In the genomic region with DNA sequence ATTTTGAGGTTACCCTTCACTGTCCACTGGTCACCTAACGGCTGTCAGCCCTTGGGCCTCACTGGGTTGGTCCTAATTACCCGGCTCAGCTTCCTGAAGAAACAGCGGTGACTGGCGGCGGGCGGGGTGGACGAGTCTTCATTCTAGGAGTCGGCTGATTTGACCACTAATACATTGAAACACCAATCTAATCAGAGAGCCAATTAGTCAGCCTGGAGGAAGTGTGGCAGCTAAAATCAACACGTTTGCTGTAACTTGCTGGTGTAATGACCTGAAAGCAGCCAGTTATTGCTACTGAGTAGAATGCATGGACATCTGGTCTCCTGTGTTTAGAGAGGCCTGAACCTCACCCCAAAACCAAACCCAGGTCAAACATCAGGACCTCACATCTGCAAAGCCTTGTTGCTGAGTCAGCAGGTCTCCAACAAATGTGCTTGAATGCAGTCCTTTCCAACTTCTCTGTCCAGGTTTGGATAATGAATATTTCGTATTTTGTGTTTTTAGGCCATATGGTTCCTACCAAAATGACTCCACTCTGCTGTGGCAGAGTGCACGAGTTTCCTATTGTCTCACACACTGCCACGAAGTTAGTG, we compare ENCODE assay signal across 22 cellular contexts.
A peak's percentile ranks its signal among the peaks of the same experiment; 100 is the strongest.
DNase-seq lines count a peak whose midpoint lies in the region; ATAC-seq, FAIRE-seq and TF ChIP-seq lines count a peak whose summit lies in the region.
"Had no signal": no experiment of that assay in that cellular context is flagged by ENCODE, and none has a peak within 500 bp of the region (broad histone marks: within the 10 kb centered on the region; RNA-seq: fewer than 3 reads in every experiment).

No MANE protein-coding gene starts in this region.

- no peaks in the 10 kb centered on the region for H3K36me3 Mint-ChIP-seq in Calu3 (ENCODE audit: insufficient read depth, unreplicated experiment)
- H3K36me3 Mint-ChIP-seq: activated naive CD8-positive, alpha-beta T cell; CD14-positive monocyte; memory B cell had no signal

- H3K79me2 ChIP-seq in H1 (ENCODE audit: control insufficient read depth in 1 of 2, insufficient read depth in 2 of 2, low read length in 2 of 2) (no peaks in the 10 kb centered on the region), osteoblast (ENCODE audit: insufficient read depth, low read length) (no peaks in the 10 kb centered on the region)

- no TSS peak for BruUV-seq in IMR-90 (replicated peaks; lab: Mats Ljungman, UMichigan)
- BruUV-seq in A673 (replicated peaks; lab: Mats Ljungman, UMichigan): no TSS peak
- BruUV-seq in Calu3 (replicated peaks; lab: Mats Ljungman, UMichigan): no TSS peak

- TF ChIP-seq RAD21 in IMR-90 (IDR thresholded peaks at IDR 0.05; ENCODE audit: low read length): no peak
- TF ChIP-seq RAD21 in H1 (IDR thresholded peaks at IDR 0.05 in 1 of 2, conservative IDR thresholded peaks at IDR 0.05 in 1 of 2; ENCODE audit: low read depth in 2 of 2, low read length in 2 of 2): no peak

- dilution Hi-C loops in IMR-90 (cut with HindIII; ENCODE audit: low sequenced_read_pairs, unreplicated experiment): no loop called here

- no peak for FAIRE-seq in H1 (lab: Jason Lieb, UNC)
- FAIRE-seq: GM19239, pancreas had no signal

- H3K4me1 ChIP-seq in IMR-90 (ENCODE audit: control insufficient read depth, insufficient read depth, low read length) (no peaks in the 10 kb centered on the region), H1 (replicated peaks in 1 of 4; ENCODE audit: control insufficient read depth in 3 of 4, insufficient read depth in 4 of 4, low read length in 3 of 4) (peaks cover 0 to 7% (median 2%) of the 10 kb centered on the region in 4 experiments; a peak in 5 of 7 replicates), osteoblast (ENCODE audit: insufficient read depth, low read length) (no peaks in the 10 kb centered on the region), upper lobe of right lung (no peaks in the 10 kb centered on the region), A673 (ENCODE audit: insufficient read depth, low read length, poor library complexity, severe bottlenecking) (no peaks in the 10 kb centered on the region)
- H3K4me1 ChIP-seq: gastroesophageal sphincter, HAP-1, pancreas, tibial artery had no signal

- H3K27ac ChIP-seq in IMR-90 (ENCODE audit: insufficient read depth, low read length) (no peak overlapping the region), H1 (ENCODE audit: low read depth, low read length) (no peak overlapping the region), osteoblast (ENCODE audit: low read depth, low read length) (no peak overlapping the region), upper lobe of right lung (no peak overlapping the region), A673 (ENCODE audit: low read depth, low read length, poor library complexity, severe bottlenecking) (no peak overlapping the region)
- H3K27ac ChIP-seq: gastroesophageal sphincter, pancreas, tibial artery, VCaP had no signal

- CTCF ChIA-PET in IMR-90 (lab: Yijun Ruan, JAX): no interaction called here
- CTCF ChIA-PET in H1 (lab: Charles Lee; ENCODE audit: partially characterized antibody): no interaction called here
- CTCF ChIA-PET in A673 (lab: Charles Lee): no interaction called here
- CTCF ChIA-PET in Calu3 (lab: Charles Lee): no interaction called here

- no peak overlapping the region for H2AFZ ChIP-seq in IMR-90 (replicated peaks; ENCODE audit: low read length, poor library complexity)
- H2AFZ ChIP-seq in H1 (ENCODE audit: low read length): no peak overlapping the region
- no peak overlapping the region for H2AFZ ChIP-seq in osteoblast (ENCODE audit: low read length)

- no peaks in the 10 kb centered on the region for H3K4me1 Mint-ChIP-seq in Calu3 (ENCODE audit: low read depth, unreplicated experiment)
- H3K4me1 Mint-ChIP-seq: CD14-positive monocyte, memory B cell had no signal

- no peaks in the 10 kb centered on the region for H3K9me1 ChIP-seq in IMR-90 (ENCODE audit: insufficient read depth, low read length)

- no CpG with 5 or more reads among the region's 12 CpGs for WGBS in IMR-90 (ENCODE audit: extremely low coverage in 2 of 2, insufficient read length in 1 of 2), 2 experiments
- 91% methylated on average over 12 of the region's 12 CpGs; no CpG with 5 or more reads in 1 of the 2 experiments for WGBS in H1 (ENCODE audit: extremely low coverage in 1 of 2, insufficient coverage in 1 of 2, insufficient read length in 1 of 2, insufficient replicate concordance in 2 of 2, low coverage in 1 of 2, low lambda C conversion rate in 2 of 2, missing lambda C conversion rate in 1 of 2), 2 experiments

- no peak overlapping the region for H3K18ac ChIP-seq in IMR-90 (ENCODE audit: low read depth, low read length)
- no peak overlapping the region for H3K18ac ChIP-seq in H1 (ENCODE audit: extremely low read depth, low read length)

- peaks cover 8% of the 10 kb centered on the region for H3K9me3 Mint-ChIP-seq in Calu3 (ENCODE audit: low read depth, unreplicated experiment)

- H3K9me3 ChIP-seq in IMR-90 (ENCODE audit: control insufficient read depth, insufficient read depth, low read length) (peaks cover 64% of the 10 kb centered on the region), H1 (ENCODE audit: insufficient read depth in 2 of 2, low read depth in 1 of 2, low read length in 1 of 2) (no peaks in the 10 kb centered on the region; a peak in 1 of 4 replicates), osteoblast (ENCODE audit: low read depth, low read length) (no peaks in the 10 kb centered on the region), upper lobe of right lung (no peaks in the 10 kb centered on the region), A673 (ENCODE audit: low read depth, low read length, poor library complexity, severe bottlenecking) (peaks cover 7% of the 10 kb centered on the region)
- H3K9me3 ChIP-seq: HAP-1, pancreas had no signal

- TF ChIP-seq CTCF in IMR-90 (conservative IDR thresholded peaks at IDR 0.05; ENCODE audit: low read depth, low read length) (no peak), H1 (IDR thresholded peaks at IDR 0.05; ENCODE audit: control extremely low read depth in 1 of 3, insufficient read depth in 1 of 3, low read depth in 1 of 3, low read length in 3 of 3) (no peak), osteoblast (IDR thresholded peaks at IDR 0.05; ENCODE audit: extremely low read depth, low read depth, low read length) (no peak), upper lobe of right lung (IDR thresholded peaks at IDR 0.05) (no peak), A673 (conservative IDR thresholded peaks at IDR 0.05; ENCODE audit: low read depth, low read length) (no peak), Calu3 (IDR thresholded peaks at IDR 0.05; ENCODE audit: unreplicated experiment) (no peak)

- no peak overlapping the region for H2AK9ac ChIP-seq in IMR-90 (replicated peaks; ENCODE audit: low read depth, low read length, poor library complexity)

- H4K20me1 ChIP-seq in IMR-90 (ENCODE audit: insufficient read depth, low read length) (no peaks in the 10 kb centered on the region), H1 (replicated peaks in 1 of 2; ENCODE audit: control insufficient read depth in 1 of 2, insufficient read depth in 2 of 2, low read length in 2 of 2) (no peaks in the 10 kb centered on the region), osteoblast (ENCODE audit: insufficient read depth, low read length) (no peaks in the 10 kb centered on the region)

- no peak overlapping the region for H4K91ac ChIP-seq in IMR-90 (ENCODE audit: insufficient read depth, low read depth, low read length)
- H4K91ac ChIP-seq in H1 (replicated peaks; ENCODE audit: insufficient read length, low read length): no peak overlapping the region

- no peak overlapping the region for H2BK5ac ChIP-seq in IMR-90 (ENCODE audit: low read depth, low read length, poor library complexity, severe bottlenecking)
- H2BK5ac ChIP-seq in H1 (ENCODE audit: low read depth, low read length): no peak overlapping the region

- TF ChIP-seq POLR2A in IMR-90 (IDR thresholded peaks at IDR 0.05; ENCODE audit: low read depth, low read length) (no peak), H1 (IDR thresholded peaks at IDR 0.05; ENCODE audit: control extremely low read depth in 1 of 2, low read depth in 2 of 2, low read length in 2 of 2) (no peak)

- H3K23ac ChIP-seq in IMR-90 (ENCODE audit: low read depth, low read length): no peak overlapping the region
- no peak overlapping the region for H3K23ac ChIP-seq in H1 (ENCODE audit: insufficient read length)

- intact Hi-C loops in IMR-90 (cut with micrococcal nuclease): no loop called here
- intact Hi-C loops in upper lobe of right lung (cut with DNase I): no loop called here
- intact Hi-C loops in A673 (cut with micrococcal nuclease; ENCODE audit: unreplicated experiment): no loop called here
- intact Hi-C loops in Calu3 (cut with micrococcal nuclease; ENCODE audit: unreplicated experiment): no loop called here

- H2BK12ac ChIP-seq in H1 (ENCODE audit: low read depth, low read length): no peak overlapping the region

- no peak overlapping the region for H3K4me2 ChIP-seq in IMR-90 (ENCODE audit: low read depth, low read length)
- no peak overlapping the region for H3K4me2 ChIP-seq in H1 (ENCODE audit: insufficient read depth in 1 of 2, low read depth in 2 of 2, low read length in 2 of 2)
- no peak overlapping the region for H3K4me2 ChIP-seq in osteoblast (ENCODE audit: insufficient read depth, low read length)

- H3K4ac ChIP-seq in IMR-90 (ENCODE audit: low read depth, low read length): no peak overlapping the region
- H3K4ac ChIP-seq in H1 (replicated peaks; ENCODE audit: insufficient read length, low read depth, low read length): no peak overlapping the region

- H3K27me3 Mint-ChIP-seq in Calu3 (ENCODE audit: unreplicated experiment): peaks cover 16% of the 10 kb centered on the region

- H3K4me3 ChIP-seq in IMR-90 (ENCODE audit: insufficient read depth, low read depth, low read length) (no peak overlapping the region), H1 (ENCODE audit: extremely low read depth in 1 of 4, insufficient read depth in 2 of 4, low read depth in 3 of 4, low read length in 4 of 4) (no peak overlapping the region), osteoblast (ENCODE audit: insufficient read depth, low read length) (no peak overlapping the region), upper lobe of right lung (no peak overlapping the region), A673 (ENCODE audit: low read depth, low read length, poor library complexity, severe bottlenecking) (no peak overlapping the region)
- H3K4me3 ChIP-seq: gastroesophageal sphincter, HAP-1, pancreas, tibial artery had no signal

- no peak overlapping the region for H4K5ac ChIP-seq in IMR-90 (ENCODE audit: low read depth, low read length)
- no peak overlapping the region for H4K5ac ChIP-seq in H1 (ENCODE audit: insufficient read length, low read depth, low read length)

- H3K9ac ChIP-seq in IMR-90 (ENCODE audit: low read depth, low read length): no peak overlapping the region
- H3K9ac ChIP-seq in H1 (replicated peaks in 1 of 4; ENCODE audit: extremely low read depth in 1 of 4, low read depth in 3 of 4, low read length in 3 of 4): no peak overlapping the region

- ATAC-seq in IMR-90 (ENCODE audit: low read depth) (no peak), upper lobe of right lung (no peak)
- ATAC-seq: gastroesophageal sphincter, pancreas had no signal

- no peak overlapping the region for H2BK20ac ChIP-seq in IMR-90 (ENCODE audit: low read depth, low read length)
- no peak overlapping the region for H2BK20ac ChIP-seq in H1 (ENCODE audit: low read length)

- no peak for DNase-seq in IMR-90
- peak in 1 of 2 experiments; percentile 22 for DNase-seq in H1 (ENCODE audit: low read depth in 1 of 2, low spot score in 2 of 2)
- DNase-seq in osteoblast (ENCODE audit: insufficient read length, low spot score, missing footprints): peak; percentile 35
- DNase-seq in upper lobe of right lung: peak; percentile 44
- no peak for DNase-seq in A673 (ENCODE audit: low spot score)
- DNase-seq in Calu3: no peak
- DNase-seq in DMS53 treated with DMSO at 0.1 percent for 48 hours (lab: John Stamatoyannopoulos, UW; ENCODE audit: unreplicated experiment): no peak
- DNase-seq: activated CD4-positive, alpha-beta T cell treated with anti-CD3 and anti-CD28 coated beads for 4 hours; NCI-H2029 treated with DMSO at 0.1 percent for 48 hours; NCI-H345; NCI-H69; SHP77; stimulated activated CD4-positive, alpha-beta T cell treated with anti-CD3 and anti-CD28 coated beads, Interleukin-2, amount 100 ng/mL, for 48 hours; tibial artery had no signal

- no peak for TF ChIP-seq EP300 in H1 (IDR thresholded peaks at IDR 0.05; ENCODE audit: borderline replicate concordance in 1 of 2, low read depth in 2 of 2, low read length in 2 of 2)

- no peak overlapping the region for H3K4me3 Mint-ChIP-seq in Calu3 (ENCODE audit: low read depth, unreplicated experiment)
- H3K4me3 Mint-ChIP-seq: activated naive CD8-positive, alpha-beta T cell; CD14-positive monocyte; memory B cell had no signal

- H3K14ac ChIP-seq in IMR-90 (replicated peaks; ENCODE audit: low read depth, low read length) (no peak overlapping the region), H1 (ENCODE audit: insufficient read length) (no peak overlapping the region)

- no peak overlapping the region for H2BK15ac ChIP-seq in IMR-90 (ENCODE audit: low read depth, low read length)
- H2BK15ac ChIP-seq in H1 (ENCODE audit: low read length): no peak overlapping the region

- no peak overlapping the region for H4K8ac ChIP-seq in IMR-90 (ENCODE audit: low read depth in 2 of 2, low read length in 2 of 2)
- no peak overlapping the region for H4K8ac ChIP-seq in H1 (ENCODE audit: extremely low read depth, insufficient read depth, low read length)

- POLR2A ChIA-PET in IMR-90 (lab: Charles Lee; ENCODE audit: unreplicated experiment) (no interaction called here), H1 (lab: Charles Lee; ENCODE audit: partially characterized antibody) (no interaction called here), A673 (lab: Charles Lee; ENCODE audit: low non-redundant PET) (no interaction called here)

- no peaks in the 10 kb centered on the region for H3K36me3 ChIP-seq in IMR-90 (ENCODE audit: control insufficient read depth, insufficient read depth, low read length)
- no peaks in the 10 kb centered on the region for H3K36me3 ChIP-seq in H1 (ENCODE audit: control insufficient read depth in 2 of 4, insufficient read depth in 4 of 4, low read length in 3 of 4)
- no peaks in the 10 kb centered on the region for H3K36me3 ChIP-seq in osteoblast (ENCODE audit: insufficient read depth, low read length)
- no peaks in the 10 kb centered on the region for H3K36me3 ChIP-seq in upper lobe of right lung
- H3K36me3 ChIP-seq in A673 (ENCODE audit: insufficient read depth, low read length, poor library complexity, severe bottlenecking): no peaks in the 10 kb centered on the region
- H3K36me3 ChIP-seq: gastroesophageal sphincter, HAP-1, pancreas, tibial artery had no signal

- no peaks in the 10 kb centered on the region for H3K27me3 ChIP-seq in IMR-90 (ENCODE audit: control insufficient read depth, insufficient read depth, low read length)
- H3K27me3 ChIP-seq in H1 (replicated peaks in 1 of 4; ENCODE audit: control insufficient read depth in 3 of 4, extremely low read depth in 1 of 4, insufficient read depth in 3 of 4, low read length in 3 of 4): no peaks in the 10 kb centered on the region
- H3K27me3 ChIP-seq in osteoblast (ENCODE audit: insufficient read depth, low read length): no peaks in the 10 kb centered on the region
- no peaks in the 10 kb centered on the region for H3K27me3 ChIP-seq in upper lobe of right lung
- no peaks in the 10 kb centered on the region for H3K27me3 ChIP-seq in A673 (replicated peaks; ENCODE audit: insufficient read depth, low read depth, low read length, poor library complexity)

- in situ Hi-C loops in IMR-90 (cut with MboI; ENCODE audit: low sequenced_read_pairs): no loop called here

- no peaks in the 10 kb centered on the region for H3K79me1 ChIP-seq in IMR-90 (ENCODE audit: low read depth in 1 of 2, low read length in 2 of 2)
- H3K79me1 ChIP-seq in H1 (ENCODE audit: low read depth, low read length): no peaks in the 10 kb centered on the region

- no peak overlapping the region for H2AK5ac ChIP-seq in IMR-90 (ENCODE audit: low read depth, low read length)
- H2AK5ac ChIP-seq in H1 (ENCODE audit: low read depth, low read length): no peak overlapping the region

- H3K23me2 ChIP-seq in H1 (ENCODE audit: low read depth, low read length): no peaks in the 10 kb centered on the region

- no peak overlapping the region for H2BK120ac ChIP-seq in IMR-90 (ENCODE audit: low read depth, low read length)
- H2BK120ac ChIP-seq in H1 (replicated peaks; ENCODE audit: low read depth, low read length): no peak overlapping the region

- H3K56ac ChIP-seq in IMR-90 (ENCODE audit: extremely low read depth, insufficient read depth, low read length) (no peak overlapping the region), H1 (replicated peaks; ENCODE audit: insufficient read length, low read depth, low read length) (no peak overlapping the region)

- no peak overlapping the region for H3K27ac Mint-ChIP-seq in Calu3 (ENCODE audit: unreplicated experiment)
- H3K27ac Mint-ChIP-seq: activated naive CD8-positive, alpha-beta T cell; memory B cell had no signal

Comparison
In these comparisons a context has a peak if more than half of its experiments do, and no peak if none do; other contexts are left out.
1. DNase-seq: peak in osteoblast (single experiment) and upper lobe of right lung (single experiment); none in IMR-90 (single experiment), A673 (single experiment), Calu3 (single experiment) and DMS53 treated with DMSO at 0.1 percent for 48 hours (single experiment).